1 cellular context compared by ENCODE assay signal in genomic region chr6:51827580-51827979, GRCh38.
TF ChIP-seq lines count a peak whose summit lies in the region.

No MANE protein-coding gene starts in this region.

TF ChIP-seq in K562, 482 proteins besides CTCF, POLR2A, EP300 and RAD21 (continued from another document):
- TF ChIP-seq, protein P1, sequence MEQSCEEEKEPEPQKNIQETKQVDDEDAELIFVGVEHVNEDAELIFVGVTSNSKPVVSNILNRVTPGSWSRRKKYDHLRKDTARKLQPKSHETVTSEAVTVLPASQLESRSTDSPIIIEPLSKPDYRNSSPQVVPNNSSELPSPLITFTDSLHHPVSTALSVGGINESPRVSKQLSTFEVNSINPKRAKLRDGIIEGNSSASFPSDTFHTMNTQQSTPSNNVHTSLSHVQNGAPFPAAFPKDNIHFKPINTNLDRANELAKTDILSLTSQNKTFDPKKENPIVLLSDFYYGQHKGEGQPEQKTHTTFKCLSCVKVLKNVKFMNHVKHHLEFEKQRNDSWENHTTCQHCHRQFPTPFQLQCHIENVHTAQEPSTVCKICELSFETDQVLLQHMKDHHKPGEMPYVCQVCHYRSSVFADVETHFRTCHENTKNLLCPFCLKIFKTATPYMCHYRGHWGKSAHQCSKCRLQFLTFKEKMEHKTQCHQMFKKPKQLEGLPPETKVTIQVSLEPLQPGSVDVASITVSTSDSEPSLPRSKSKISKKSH (CRISPR knock-in tag; IDR thresholded peaks at IDR 0.05): no peak
- TF ChIP-seq ATF1 (CRISPR knock-in tag; IDR thresholded peaks at IDR 0.05): no peak
- no peak for TF ChIP-seq ATF1 (tag; IDR thresholded peaks at IDR 0.05)
- TF ChIP-seq ELF1 (tag; IDR thresholded peaks at IDR 0.05): no peak
- TF ChIP-seq XRCC3 (IDR thresholded peaks at IDR 0.05): no peak
- TF ChIP-seq SLC30A9 (CRISPR knock-in tag; IDR thresholded peaks at IDR 0.05): no peak
- TF ChIP-seq SREBF1 (IDR thresholded peaks at IDR 0.05; ENCODE audit: borderline replicate concordance, low read depth, low read length): no peak
- TF ChIP-seq SIRT6 (IDR thresholded peaks at IDR 0.05; ENCODE audit: low read depth, low read length): no peak
- no peak for TF ChIP-seq L3MBTL2 (IDR thresholded peaks at IDR 0.05)
- no peak for TF ChIP-seq CCAR2 (IDR thresholded peaks at IDR 0.05; ENCODE audit: low read depth, low read length)
- no peak for TF ChIP-seq ZNF589 (CRISPR knock-in tag; IDR thresholded peaks at IDR 0.05; ENCODE audit: low read depth)
TF ChIP-seq in K562: peak in this region for 0.
